ENCODE assay signal across 8 cellular contexts in genomic region chr19:30228726-30229523, GRCh38.
A peak's percentile ranks its signal among the peaks of the same experiment; 100 is the strongest.
DNase-seq lines count a peak whose midpoint lies in the region; ATAC-seq and TF ChIP-seq lines count a peak whose summit lies in the region.

No MANE protein-coding gene starts in this region.

- H3K4me1 Mint-ChIP-seq in T-cell, result peaks cover 20 to 34% (median 29%) of the 10 kb centered on the region in 3 donors

- no peak for DNase-seq in T-cell
- no peak for DNase-seq in right atrium auricular region (ENCODE audit: low spot score)
- DNase-seq in retina, result peak; percentile 84
- no peak for DNase-seq in PC-3
- DNase-seq in KG1 (lab: John Stamatoyannopoulos, UW), result no peak
- no peak for DNase-seq in activated naive CD4-positive, alpha-beta T cell treated with anti-CD3 and anti-CD28 coated beads, Interleukin-2, amount 50 U/mL, for 72 hours (ENCODE audit: low spot score in 2 of 2)

- H3K27me3 ChIP-seq in right atrium auricular region (peaks cover 6% of the 10 kb centered on the region in 2 donors), PC-3 (ENCODE audit: low read length) (peaks cover 48% of the 10 kb centered on the region)

- H3K27me3 Mint-ChIP-seq in T-cell, result peaks cover 51 to 75% of the 10 kb centered on the region in 2 donors

- H3K79me2 ChIP-seq in PC-3 (ENCODE audit: low read length), result no peaks in the 10 kb centered on the region

- H3K4me2 ChIP-seq in PC-3 (ENCODE audit: low read length), result no peak overlapping the region

- peaks cover 5% of the 10 kb centered on the region; the same call in 1 of the 2 replicates for H3K4me1 ChIP-seq in ES-I3 (ENCODE audit: insufficient read depth, low read length)
- peaks cover 0 to 45% of the 10 kb centered on the region in 2 donors for H3K4me1 ChIP-seq in right atrium auricular region
- H3K4me1 ChIP-seq in PC-3 (ENCODE audit: insufficient read depth, low read length), result no peaks in the 10 kb centered on the region

- H3F3A ChIP-seq in PC-3 (ENCODE audit: low read length, unreplicated experiment), result no peaks in the 10 kb centered on the region

- POLR2A ChIA-PET in T-cell (lab: Charles Lee), result no interaction called here
- POLR2A ChIA-PET in PC-3 (lab: Charles Lee; ENCODE audit: unreplicated experiment), result no interaction called here

- no peaks in the 10 kb centered on the region for H3K9me3 Mint-ChIP-seq in T-cell
- no peaks in the 10 kb centered on the region for H3K9me3 Mint-ChIP-seq in activated naive CD4-positive, alpha-beta T cell treated with anti-CD3 and anti-CD28 coated beads, Interleukin-2, amount 50 U/mL, for 72 hours

- peak overlapping the region in 2 of 3 donors; percentile 42 to 86 for H3K4me3 Mint-ChIP-seq in T-cell

- H3K9me3 ChIP-seq in ES-I3 (ENCODE audit: control insufficient read depth, insufficient read depth, low read length) (no peaks in the 10 kb centered on the region), right atrium auricular region (no peaks in the 10 kb centered on the region), PC-3 (ENCODE audit: low read length) (no peaks in the 10 kb centered on the region)

- H2AFZ ChIP-seq in PC-3 (ENCODE audit: low read length), result no peak overlapping the region

- H3K36me3 ChIP-seq in ES-I3 (ENCODE audit: insufficient read depth, low read length) (no peaks in the 10 kb centered on the region), right atrium auricular region (no peaks in the 10 kb centered on the region), PC-3 (ENCODE audit: low read depth, low read length) (no peaks in the 10 kb centered on the region)

- peak overlapping the region in 1 of 2 donors; percentile 35 for H3K27ac ChIP-seq in right atrium auricular region
- no peak overlapping the region for H3K27ac ChIP-seq in PC-3 (ENCODE audit: low read length)

- ATAC-seq in T-cell (replicated peaks in 1 of 4) (no peak), PC-3 (no peak), HG03139 (IDR thresholded peaks at IDR 0.05; ENCODE audit: unreplicated experiment) (no peak)
- ATAC-seq in activated naive CD4-positive, alpha-beta T cell treated with anti-CD3 and anti-CD28 coated beads, Interleukin-2, amount 50 U/mL, for 72 hours, result no peak

- CTCF ChIA-PET in T-cell (lab: Charles Lee) (no interaction called here), PC-3 (lab: Charles Lee) (no interaction called here)

- no peaks in the 10 kb centered on the region for H3K36me3 Mint-ChIP-seq in T-cell
- H3K36me3 Mint-ChIP-seq in activated naive CD4-positive, alpha-beta T cell treated with anti-CD3 and anti-CD28 coated beads, Interleukin-2, amount 50 U/mL, for 72 hours, result peaks cover 7 to 14% of the 10 kb centered on the region in 2 donors

- BruUV-seq in PC-3 (replicated peaks; lab: Mats Ljungman, UMichigan), result no TSS peak

- peak overlapping the region; percentile 50 to 64 for H3K4me3 ChIP-seq in right atrium auricular region
- H3K4me3 ChIP-seq in PC-3 (ENCODE audit: low read length), result no peak overlapping the region

- H3K27ac Mint-ChIP-seq in T-cell, result no peak overlapping the region
- no peak overlapping the region for H3K27ac Mint-ChIP-seq in activated naive CD4-positive, alpha-beta T cell treated with anti-CD3 and anti-CD28 coated beads, Interleukin-2, amount 50 U/mL, for 72 hours

- no peaks in the 10 kb centered on the region for H4K20me1 ChIP-seq in PC-3 (ENCODE audit: low read length)

- peak overlapping the region; percentile 71; the same call in 1 of the 2 replicates for H3K9ac ChIP-seq in ES-I3 (ENCODE audit: low read depth, low read length)
- no peak overlapping the region for H3K9ac ChIP-seq in PC-3 (ENCODE audit: low read length)

- TF ChIP-seq CTCF in right atrium auricular region (IDR thresholded peaks at IDR 0.05), result no peak
- no peak for TF ChIP-seq CTCF in PC-3 (conservative IDR thresholded peaks at IDR 0.05; ENCODE audit: low read depth, low read length)

- H3K9me2 ChIP-seq in PC-3 (replicated peaks; ENCODE audit: low read length), result no peaks in the 10 kb centered on the region

- intact Hi-C loops in PC-3 (cut with micrococcal nuclease), result no loop called here
